ENCODE assay signal across 12 cellular contexts in genomic region chr15:50256188-50257041, GRCh38. TPM values are rescaled to one million over a fixed set of nuclear protein-coding genes. Genes with fewer than 3 reads are reported as not detected.
A peak's percentile ranks its signal among the peaks of the same experiment; 100 is the strongest.
DNase-seq lines count a peak whose midpoint lies in the region; FAIRE-seq and TF ChIP-seq lines count a peak whose summit lies in the region.
"Had no signal": no experiment of that assay in that cellular context is flagged by ENCODE, and none has a peak within 500 bp of the region (broad histone marks: within the 10 kb centered on the region; RNA-seq: fewer than 3 reads in every experiment).

No MANE protein-coding gene starts in this region.

- H3K4me3 ChIP-seq in AG04449 (ENCODE audit: low read depth, low read length) (no peak overlapping the region), GM23248 (no peak overlapping the region), SJCRH30 (no peak overlapping the region), H7 (ENCODE audit: insufficient read depth, low read depth, low read length) (no peak overlapping the region), Peyer's patch (no peak overlapping the region)

- 54% methylated on average over 5 of the region's 5 CpGs for WGBS in GM23248 (ENCODE audit: low coverage in 1 of 2, low lambda C conversion rate in 2 of 2, missing lambda C conversion rate in 2 of 2), 2 experiments

- DNase-seq in AG04449 (ENCODE audit: low read depth, low spot score) (peak; percentile 14), GM23248 (peak; percentile 51), SJCRH30 (peak; percentile 77 to 83), fibroblast of gingiva (ENCODE audit: low read depth) (peak; percentile 33), GDM1 (lab: John Stamatoyannopoulos, UW) (no peak), RCC 7860 (ENCODE audit: low spot score) (no peak), H7 (no peak), Peyer's patch (no peak)
- DNase-seq: effector CD8-positive, alpha-beta T cell; NCI-H1417 treated with DMSO at 0.1 percent for 48 hours; stimulated activated naive CD4-positive, alpha-beta T cell had no signal

- POLR2A ChIA-PET in AG04449 (lab: Yijun Ruan, JAX) = no interaction called here

- no peak overlapping the region for H3K9ac ChIP-seq in GM23248

- TF ChIP-seq CTCF in AG04449 (IDR thresholded peaks at IDR 0.05; ENCODE audit: insufficient read depth, low read length, missing control alignments) (no peak), Peyer's patch (IDR thresholded peaks at IDR 0.05) (no peak)

- no peak for TF ChIP-seq POLR2A in Peyer's patch (IDR thresholded peaks at IDR 0.05)

- H3K27ac ChIP-seq in GM23248 (no peak overlapping the region), SJCRH30 (peak overlapping the region; percentile 66), Peyer's patch (no peak overlapping the region)
- H3K27ac ChIP-seq: RWPE1 had no signal

- H3K9me3 ChIP-seq in GM23248 (ENCODE audit: low read depth) = no peaks in the 10 kb centered on the region
- no peaks in the 10 kb centered on the region for H3K9me3 ChIP-seq in SJCRH30 (replicated peaks)
- H3K9me3 ChIP-seq in Peyer's patch = no peaks in the 10 kb centered on the region

- H3K4me1 ChIP-seq in GM23248 (ENCODE audit: insufficient read depth) (no peaks in the 10 kb centered on the region), SJCRH30 (peaks cover 35% of the 10 kb centered on the region), Peyer's patch (no peaks in the 10 kb centered on the region)

- in situ Hi-C loops in GM23248 (cut with MboI) = no loop called here

- H3K9me2 ChIP-seq in GM23248 (ENCODE audit: insufficient read depth) = no peaks in the 10 kb centered on the region

- H3K4me2 ChIP-seq in GM23248 (ENCODE audit: unreplicated experiment) = no peak overlapping the region

- no peaks in the 10 kb centered on the region for H4K20me1 ChIP-seq in GM23248 (ENCODE audit: insufficient read depth)

- no peaks in the 10 kb centered on the region for H3K79me2 ChIP-seq in GM23248 (ENCODE audit: insufficient read depth)

- no peak overlapping the region for H2AFZ ChIP-seq in GM23248

- CTCF ChIA-PET in AG04449 (lab: Yijun Ruan, JAX) = interaction anchor here (0.9 to 1.6 kb wide), 3 partner anchors 11 to 111 kb away, joined by 3 to 4 read pairs (median 4); no protein-coding TSS in a partner anchor

- H3K27me3 ChIP-seq in GM23248 (replicated peaks; ENCODE audit: insufficient read depth) (peaks cover 15% of the 10 kb centered on the region; the same call in 1 of the 2 replicates), SJCRH30 (no peaks in the 10 kb centered on the region), H7 (ENCODE audit: control insufficient read depth, insufficient read depth, low read length) (no peaks in the 10 kb centered on the region), Peyer's patch (no peaks in the 10 kb centered on the region)

- no peak for FAIRE-seq in RCC 7860 (lab: Jason Lieb, UNC)

- H3F3A ChIP-seq in GM23248 (ENCODE audit: insufficient read depth) = no peaks in the 10 kb centered on the region

- H3K36me3 ChIP-seq in GM23248 (ENCODE audit: low read depth) (no peaks in the 10 kb centered on the region), SJCRH30 (no peaks in the 10 kb centered on the region), H7 (replicated peaks; ENCODE audit: control insufficient read depth, insufficient read depth, low read length) (no peaks in the 10 kb centered on the region), Peyer's patch (no peaks in the 10 kb centered on the region)

RNA-seq across cellular contexts. Expression of gene HDC, which starts 9.1 kb away (rescaled TPM):
- total RNA-seq in GM23248 (2014; rRNA removed; shearing (Covaris generic)) = not detected in 2 replicates
- not detected in 2 replicates for polyA plus RNA-seq in GM23248 (2016; fragmentation: Nextera tagmentation; extraction: Ambion mirVana)
- not detected in 2 replicates for total RNA-seq in SJCRH30 (2014; rRNA removed; shearing (Covaris generic))
- total RNA-seq in H7 (2014; rRNA removed; shearing (Covaris generic)) = not detected in 2 replicates
- total RNA-seq in Peyer's patch = 10 to 100 TPM in 1 of 4 donors, 1 to 10 TPM in 1, under 1 TPM in 1, not detected in 1; 0.80 to 21.5 (median 1.2) TPM

Comparison
In these comparisons a context has a peak if more than half of its experiments do, and no peak if none do; other contexts are left out.
1. DNase-seq: peak in AG04449 (single experiment), GM23248 (single experiment), SJCRH30 (2 of 2) and fibroblast of gingiva (single experiment); none in GDM1 (single experiment), RCC 7860 (single experiment), H7 (single experiment) and Peyer's patch (0 of 3).